In genomic region chr6:14399635-14400034, GRCh38 we compare ENCODE assay signal across 27 cellular contexts.
"Had no signal": no experiment of that assay in that cellular context is flagged by ENCODE, and none has a peak within 500 bp of the region (broad histone marks: within the 10 kb centered on the region; RNA-seq: fewer than 3 reads in every experiment).

No MANE protein-coding gene starts in this region.

- H3K27me3 ChIP-seq: heart left ventricle, left lung, neural progenitor cell, neutrophil, right atrium auricular region, right lobe of liver, upper lobe of right lung had no signal

- H3K27me3 Mint-ChIP-seq: stimulated activated naive CD8-positive, alpha-beta T cell treated with anti-CD3 and anti-CD28 coated beads, Interleukin-15, Interleukin-2, amounts not matched to agents 100 ng/mL and 50 ng/mL, for 24 hours had no signal

- H2AFZ ChIP-seq: neural progenitor cell, parathyroid adenoma had no signal

- H3K4me3 ChIP-seq: heart left ventricle, left lung, lower lobe of right lung, neural progenitor cell, right atrium auricular region, right lobe of liver, skin epidermis, suprapubic skin, thoracic aorta, tibial artery, upper lobe of right lung had no signal

- H3K4me1 Mint-ChIP-seq: neural progenitor cell had no signal

- H3K9me3 Mint-ChIP-seq: naive thymus-derived CD8-positive, alpha-beta T cell; stimulated activated effector memory CD8-positive, alpha-beta T cell treated with anti-CD3 and anti-CD28 coated beads, Interleukin-12 subunit alpha, Interleukin-12 subunit beta, amount 100 ng/mL, for 72 hours; stimulated activated naive CD8-positive, alpha-beta T cell treated with anti-CD3 and anti-CD28 coated beads, Interleukin-15, Interleukin-2, amounts not matched to agents 100 ng/mL and 50 ng/mL, for 24 hours had no signal

- H3K4me2 ChIP-seq: neural progenitor cell had no signal

- ATAC-seq: left colon; left lung; lower lobe of right lung; naive thymus-derived CD8-positive, alpha-beta T cell; right lobe of liver; stimulated activated effector memory CD8-positive, alpha-beta T cell treated with anti-CD3 and anti-CD28 coated beads, Interleukin-12 subunit alpha, Interleukin-12 subunit beta, amount 100 ng/mL, for 72 hours; upper lobe of right lung had no signal

- FAIRE-seq: keratinocyte, urothelium cell line had no signal

- H3K27ac Mint-ChIP-seq: nephron progenitor cell; neural progenitor cell; stimulated activated effector memory CD8-positive, alpha-beta T cell treated with anti-CD3 and anti-CD28 coated beads, Interleukin-12 subunit alpha, Interleukin-12 subunit beta, amount 100 ng/mL, for 72 hours; stimulated activated naive CD8-positive, alpha-beta T cell treated with anti-CD3 and anti-CD28 coated beads, Interleukin-15, Interleukin-2, amounts not matched to agents 100 ng/mL and 50 ng/mL, for 24 hours had no signal

- DNase-seq: heart left ventricle; hypothalamus; left colon; left lung; lower lobe of right lung; mammary epithelial cell; mesenchymal stem cell; naive thymus-derived CD8-positive, alpha-beta T cell; nephron progenitor cell; occipital lobe; right lobe of liver; stimulated activated CD4-positive, alpha-beta T cell treated with anti-CD3 and anti-CD28 coated beads, Interleukin-4, amount 100 ng/mL, for 24 hours; stimulated activated naive CD4-positive, alpha-beta T cell; tibial artery; trophoblast cell; upper lobe of right lung had no signal

- H3K9me3 ChIP-seq: heart left ventricle, left lung, lower lobe of right lung, neutrophil, right atrium auricular region, right lobe of liver, suprapubic skin, thoracic aorta, tibial artery, upper lobe of right lung had no signal

- H3K36me3 ChIP-seq: heart left ventricle, left lung, lower lobe of right lung, neural progenitor cell, neutrophil, right atrium auricular region, right lobe of liver, suprapubic skin, thoracic aorta, tibial artery, upper lobe of right lung had no signal

- H3K9ac ChIP-seq: neural progenitor cell, parathyroid adenoma had no signal

- H3K27ac ChIP-seq: heart left ventricle, left lung, lower lobe of right lung, neural progenitor cell, neutrophil, parathyroid adenoma, right lobe of liver, skin epidermis, suprapubic skin, thoracic aorta, tibial artery, upper lobe of right lung had no signal

- H3K79me2 ChIP-seq: parathyroid adenoma had no signal

- H3K4me1 ChIP-seq: left lung, lower lobe of right lung, neural progenitor cell, right atrium auricular region, right lobe of liver, suprapubic skin, tibial artery, upper lobe of right lung had no signal

- H3K36me3 Mint-ChIP-seq: neural progenitor cell; stimulated activated effector memory CD8-positive, alpha-beta T cell treated with anti-CD3 and anti-CD28 coated beads, Interleukin-12 subunit alpha, Interleukin-12 subunit beta, amount 100 ng/mL, for 72 hours had no signal

- H3K4me3 Mint-ChIP-seq: naive thymus-derived CD8-positive, alpha-beta T cell; nephron progenitor cell; neural progenitor cell; stimulated activated effector memory CD8-positive, alpha-beta T cell treated with anti-CD3 and anti-CD28 coated beads, Interleukin-12 subunit alpha, Interleukin-12 subunit beta, amount 100 ng/mL, for 72 hours; stimulated activated naive CD8-positive, alpha-beta T cell treated with anti-CD3 and anti-CD28 coated beads, Interleukin-15, Interleukin-2, amounts not matched to agents 100 ng/mL and 50 ng/mL, for 24 hours had no signal
